Comparison of ENCODE assay signal across 9 cellular contexts in the genomic region with DNA sequence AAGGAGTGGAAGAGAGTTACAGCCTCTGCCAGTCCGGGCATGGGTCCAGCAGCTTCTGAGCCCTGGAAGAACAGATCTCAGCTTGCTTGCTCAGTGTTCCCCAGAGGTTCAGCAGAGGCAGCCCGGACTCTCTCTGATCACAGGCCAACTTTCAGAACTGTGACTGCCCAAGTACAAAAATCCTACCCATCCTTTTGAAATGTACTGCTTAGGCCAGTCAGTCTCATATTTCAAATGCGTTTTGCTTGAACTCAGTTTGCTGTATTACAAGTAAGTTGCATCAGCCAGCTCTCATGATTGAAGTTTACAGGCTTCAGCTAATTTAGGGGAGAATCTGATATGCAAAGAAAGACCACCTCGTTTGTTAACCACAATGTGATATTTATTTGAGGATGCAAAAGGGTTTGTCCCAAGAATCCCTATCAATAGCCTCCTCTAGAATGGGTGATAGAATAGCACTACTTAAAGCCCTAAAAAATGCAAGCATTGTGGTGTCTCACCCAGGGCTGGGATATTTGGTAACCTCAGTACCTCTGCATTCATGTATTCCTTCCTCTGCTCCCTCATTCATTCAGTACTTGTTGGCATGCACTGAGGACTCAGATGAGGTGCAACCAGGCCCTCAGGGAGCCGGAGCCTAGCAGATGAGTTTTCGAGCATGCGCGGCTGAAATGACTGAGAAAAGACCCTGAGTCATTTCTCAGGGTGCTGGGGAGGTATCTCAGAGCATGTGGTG. TPM values are rescaled to one million over a fixed set of nuclear protein-coding genes. Genes with fewer than 3 reads are reported as not detected.
A peak's percentile ranks its signal among the peaks of the same experiment; 100 is the strongest.
DNase-seq lines count a peak whose midpoint lies in the region; ATAC-seq and TF ChIP-seq lines count a peak whose summit lies in the region.
"Had no signal": no experiment of that assay in that cellular context is flagged by ENCODE, and none has a peak within 500 bp of the region (broad histone marks: within the 10 kb centered on the region; RNA-seq: fewer than 3 reads in every experiment).

No MANE protein-coding gene starts in this region.

- H3K4me3 Mint-ChIP-seq in activated CD8-positive, alpha-beta T cell treated with anti-CD3 and anti-CD28 coated beads for 36 hours, result no peak overlapping the region

- H3K9ac ChIP-seq in BLaER1 (no peak overlapping the region), MM.1S (ENCODE audit: low read length) (no peak overlapping the region)

- TF ChIP-seq CTCF in activated CD8-positive, alpha-beta T cell treated with anti-CD3 and anti-CD28 coated beads for 36 hours (IDR thresholded peaks at IDR 0.05), result no peak
- TF ChIP-seq CTCF in thyroid gland (IDR thresholded peaks at IDR 0.05) (no peak), MM.1S (IDR thresholded peaks at IDR 0.05; ENCODE audit: low read length) (no peak)

- H3K4me1 Mint-ChIP-seq in activated CD8-positive, alpha-beta T cell treated with anti-CD3 and anti-CD28 coated beads for 36 hours (ENCODE audit: low read depth), result peaks cover 31% of the 10 kb centered on the region

- 58 to 60% methylated on average over 8 of the region's 8 CpGs for WGBS in thyroid gland, 2 donors

- H3K4me2 ChIP-seq in BLaER1 (no peak overlapping the region), MM.1S (ENCODE audit: low read depth, low read length) (no peak overlapping the region)

- POLR2A ChIA-PET in activated CD8-positive, alpha-beta T cell treated with anti-CD3 and anti-CD28 coated beads for 36 hours (lab: Charles Lee), result interaction anchor here (1.2 kb wide), 1 partner anchor 8 kb away, joined by 3 read pairs; no protein-coding TSS in a partner anchor

- H3K4me3 ChIP-seq in BLaER1, result no peak overlapping the region
- no peak overlapping the region for H3K4me3 ChIP-seq in thyroid gland (replicated peaks in 1 of 3)
- H3K4me3 ChIP-seq in MM.1S (ENCODE audit: low read length), result no peak overlapping the region

- peak overlapping the region; percentile 85 for H3K27ac Mint-ChIP-seq in activated CD8-positive, alpha-beta T cell treated with anti-CD3 and anti-CD28 coated beads for 36 hours

- H4K20me1 ChIP-seq in BLaER1 (peaks cover 46% of the 10 kb centered on the region), MM.1S (ENCODE audit: insufficient read depth, low read length) (no peaks in the 10 kb centered on the region)

- CTCF ChIA-PET in activated CD8-positive, alpha-beta T cell treated with anti-CD3 and anti-CD28 coated beads for 36 hours (lab: Charles Lee), result interaction anchor here (1.3 kb wide), 1 partner anchor 11 kb away, joined by 4 read pairs; no protein-coding TSS in a partner anchor

- peak; percentile 26 for DNase-seq in activated CD8-positive, alpha-beta T cell treated with anti-CD3 and anti-CD28 coated beads for 36 hours
- DNase-seq in hepatic stellate cell (ENCODE audit: low spot score) (peak; percentile 64), thyroid gland (peak; percentile 96 to 97), MM.1S (no peak)

- peak; percentile 27 for ATAC-seq in HG03520 (IDR thresholded peaks at IDR 0.05; ENCODE audit: unreplicated experiment)
- ATAC-seq in activated CD8-positive, alpha-beta T cell treated with anti-CD3 and anti-CD28 coated beads for 36 hours, result peak; percentile 31
- no peak for ATAC-seq in HG03460 (IDR thresholded peaks at IDR 0.05; ENCODE audit: unreplicated experiment)
- no peak for ATAC-seq in HG02678 (IDR thresholded peaks at IDR 0.05; ENCODE audit: unreplicated experiment)

- peaks cover 34% of the 10 kb centered on the region for H3K79me2 ChIP-seq in MM.1S (ENCODE audit: low read length)

- H3K27me3 ChIP-seq in BLaER1, result no peaks in the 10 kb centered on the region
- no peaks in the 10 kb centered on the region for H3K27me3 ChIP-seq in thyroid gland
- H3K27me3 ChIP-seq in MM.1S (replicated peaks; ENCODE audit: insufficient read depth, low read length), result no peaks in the 10 kb centered on the region

- H3K36me3 Mint-ChIP-seq in activated CD8-positive, alpha-beta T cell treated with anti-CD3 and anti-CD28 coated beads for 36 hours (ENCODE audit: low read depth), result peaks cover 56% of the 10 kb centered on the region

- intact Hi-C loops in activated CD8-positive, alpha-beta T cell treated with anti-CD3 and anti-CD28 coated beads for 36 hours (cut with micrococcal nuclease), result no loop called here
- intact Hi-C loops in thyroid gland (cut with DNase I), result no loop called here

- peak in 1 of 2 donors; percentile 30 for TF ChIP-seq POLR2A in thyroid gland (IDR thresholded peaks at IDR 0.05)

- H3K9me2 ChIP-seq in MM.1S (replicated peaks; ENCODE audit: insufficient read depth, low read length), result no peaks in the 10 kb centered on the region

- H3K9me3 ChIP-seq in BLaER1, result no peaks in the 10 kb centered on the region
- H3K9me3 ChIP-seq in thyroid gland, result no peaks in the 10 kb centered on the region
- no peaks in the 10 kb centered on the region for H3K9me3 ChIP-seq in MM.1S (replicated peaks; ENCODE audit: insufficient read depth, low read length)

- H3F3A ChIP-seq in MM.1S (ENCODE audit: insufficient read depth, low read length), result peaks cover 2% of the 10 kb centered on the region; the same call in 1 of the 2 replicates

- no peak overlapping the region for H2AFZ ChIP-seq in MM.1S (ENCODE audit: low read length)

- H3K36me3 ChIP-seq in BLaER1 (peaks cover 97% of the 10 kb centered on the region), thyroid gland (peaks cover 11 to 14% of the 10 kb centered on the region in 2 donors), MM.1S (replicated peaks; ENCODE audit: insufficient read depth, low read length) (peaks cover 4% of the 10 kb centered on the region; the same call in 1 of the 2 replicates)

- H3K27me3 Mint-ChIP-seq in activated CD8-positive, alpha-beta T cell treated with anti-CD3 and anti-CD28 coated beads for 36 hours, result no peaks in the 10 kb centered on the region

- H3K27ac ChIP-seq in BLaER1 (peak overlapping the region; percentile 33; the same call in 1 of the 2 replicates), thyroid gland (peak overlapping the region; percentile 67 to 96 (median 93)), MM.1S (ENCODE audit: low read length) (no peak overlapping the region)

- H3K4me1 ChIP-seq in BLaER1 (peaks cover 20% of the 10 kb centered on the region), thyroid gland (peaks cover 84 to 87% of the 10 kb centered on the region in 2 donors), MM.1S (ENCODE audit: low read length) (no peaks in the 10 kb centered on the region)

- H3K9me3 Mint-ChIP-seq in activated CD8-positive, alpha-beta T cell treated with anti-CD3 and anti-CD28 coated beads for 36 hours, result no peaks in the 10 kb centered on the region

RNA-seq across cellular contexts. Expression of a gene that starts 7.0 kb away (rescaled TPM):
- total RNA-seq in activated CD8-positive, alpha-beta T cell treated with anti-CD3 and anti-CD28 coated beads for 36 hours, result 10 to 100 TPM; 50.6 to 54.7 TPM
- total RNA-seq in thyroid gland, result 10 to 100 TPM; 39.9 to 72.3 (median 53.4) TPM

RNA-seq across cellular contexts. Expression of a gene that starts 7.2 kb away (rescaled TPM):
- total RNA-seq in activated CD8-positive, alpha-beta T cell treated with anti-CD3 and anti-CD28 coated beads for 36 hours, result 10 to 100 TPM; 20.5 to 22.8 TPM
- 10 to 100 TPM; 15.9 to 28.1 (median 18.9) TPM for total RNA-seq in thyroid gland

RNA-seq across cellular contexts. Expression of a gene that starts 15.1 kb away (rescaled TPM):
- under 1 TPM in 1 of 2 experiments, not detected in 1; 0.27 TPM for total RNA-seq in activated CD8-positive, alpha-beta T cell treated with anti-CD3 and anti-CD28 coated beads for 36 hours
- not detected for total RNA-seq in thyroid gland
- total RNA-seq: temporal lobe had no signal

RNA-seq across cellular contexts. Expression of a gene that starts 42.9 kb away (rescaled TPM):
- total RNA-seq in activated CD8-positive, alpha-beta T cell treated with anti-CD3 and anti-CD28 coated beads for 36 hours, result 100 to 1,000 TPM; 110 to 115 TPM
- 100 to 1,000 TPM in 3 of 4 donors, 10 to 100 TPM in 1; 55.9 to 307 (median 199) TPM for total RNA-seq in thyroid gland

RNA-seq across cellular contexts. Expression of a gene that starts 45.6 kb away (rescaled TPM):
- total RNA-seq in activated CD8-positive, alpha-beta T cell treated with anti-CD3 and anti-CD28 coated beads for 36 hours, result under 1 TPM in 1 of 2 experiments, not detected in 1; 0.59 TPM
- 1 to 10 TPM in 1 of 4 donors, under 1 TPM in 1, not detected in 2; 0.81 to 1.3 TPM for total RNA-seq in thyroid gland

Comparison
In these comparisons a context has a peak if more than half of its experiments do, and no peak if none do; other contexts are left out.
1. ATAC-seq: peak in HG03520 (single experiment) and activated CD8-positive, alpha-beta T cell treated with anti-CD3 and anti-CD28 coated beads for 36 hours (single experiment); none in HG03460 (single experiment) and HG02678 (single experiment).